Comparison of ENCODE assay signal across 1 cellular context in the genomic region with DNA sequence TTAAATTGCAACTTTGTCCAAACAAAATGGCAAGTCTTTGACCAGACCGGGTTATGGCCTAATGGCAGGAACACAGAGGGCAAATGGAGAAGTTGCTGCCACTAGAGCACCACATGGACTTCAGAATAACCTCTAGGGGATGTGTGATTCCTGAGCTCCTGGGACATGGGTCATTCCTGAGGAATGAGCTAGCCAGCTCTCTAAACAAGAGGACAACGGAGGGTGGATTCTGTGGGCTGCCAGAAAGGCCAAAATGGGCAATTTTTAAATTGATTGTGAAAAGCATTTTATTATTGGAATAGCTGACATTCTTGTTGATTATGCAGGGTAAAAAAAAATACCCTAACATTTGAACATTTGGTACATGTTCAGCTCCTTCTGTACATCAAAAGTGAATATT.
TF ChIP-seq lines count a peak whose summit lies in the region.

No MANE protein-coding gene starts in this region.

TF ChIP-seq in HepG2, 621 proteins besides CTCF, POLR2A, EP300 and RAD21 (continued from another document and continues in another):
- TF ChIP-seq LCORL (IDR thresholded peaks at IDR 0.05) (no peak), LCORL (CRISPR knock-in tag; IDR thresholded peaks at IDR 0.05) (no peak), PHF8 (CRISPR knock-in tag; IDR thresholded peaks at IDR 0.05) (no peak), ARID4A (CRISPR knock-in tag; IDR thresholded peaks at IDR 0.05; ENCODE audit: borderline replicate concordance) (no peak; the same call in 1 of the 2 replicates), HMGA1 (CRISPR knock-in tag; conservative IDR thresholded peaks at IDR 0.05) (no peak), HOXA7 (CRISPR knock-in tag; IDR thresholded peaks at IDR 0.05) (no peak), ZNF530 (CRISPR knock-in tag; IDR thresholded peaks at IDR 0.05; ENCODE audit: low read depth) (no peak), IKZF1 (IDR thresholded peaks at IDR 0.05) (no peak), NR2F6 (IDR thresholded peaks at IDR 0.05) (no peak), NR2F6 (CRISPR knock-in tag; IDR thresholded peaks at IDR 0.05) (peak; percentile 51; the same call in 1 of the 2 replicates), ZFX (CRISPR knock-in tag; IDR thresholded peaks at IDR 0.05; ENCODE audit: low read depth) (peak; percentile 28; the same call in 1 of the 2 replicates), STAG1 (CRISPR knock-in tag; IDR thresholded peaks at IDR 0.05) (peak; percentile 44), NFE2L2 (IDR thresholded peaks at IDR 0.05; ENCODE audit: low read length) (no peak), KMT2B (CRISPR knock-in tag; IDR thresholded peaks at IDR 0.05) (no peak), CHD4 (IDR thresholded peaks at IDR 0.05; ENCODE audit: borderline replicate concordance, low read length) (no peak), NFKB2 (CRISPR knock-in tag; IDR thresholded peaks at IDR 0.05; ENCODE audit: borderline replicate concordance) (no peak), U2AF2 (IDR thresholded peaks at IDR 0.05; ENCODE audit: low read depth, low read length) (no peak), ZNF7 (CRISPR knock-in tag; IDR thresholded peaks at IDR 0.05) (no peak), MXD3 (CRISPR knock-in tag; IDR thresholded peaks at IDR 0.05) (no peak), PHF21A (CRISPR knock-in tag; IDR thresholded peaks at IDR 0.05) (peak; percentile 27; the same call in 1 of the 2 replicates), ZNF788 (CRISPR knock-in tag; IDR thresholded peaks at IDR 0.05; ENCODE audit: borderline replicate concordance) (no peak), MXI1 (IDR thresholded peaks at IDR 0.05; ENCODE audit: borderline replicate concordance, low read depth, low read length) (no peak), PHF20 (CRISPR knock-in tag; IDR thresholded peaks at IDR 0.05) (no peak), SMARCE1 (IDR thresholded peaks at IDR 0.05; ENCODE audit: borderline replicate concordance) (no peak), SETDB1 (CRISPR knock-in tag; IDR thresholded peaks at IDR 0.05; ENCODE audit: borderline replicate concordance) (no peak), ZNF652 (CRISPR knock-in tag; IDR thresholded peaks at IDR 0.05; ENCODE audit: borderline replicate concordance, low read depth) (no peak), RFX3 (CRISPR knock-in tag; IDR thresholded peaks at IDR 0.05) (no peak), ZNF879 (CRISPR knock-in tag; IDR thresholded peaks at IDR 0.05) (no peak), BORCS8-MEF2B (CRISPR knock-in tag; IDR thresholded peaks at IDR 0.05) (no peak), HES4 (CRISPR knock-in tag; IDR thresholded peaks at IDR 0.05; ENCODE audit: borderline replicate concordance) (no peak), ZNF558 (CRISPR knock-in tag; IDR thresholded peaks at IDR 0.05; ENCODE audit: borderline replicate concordance) (no peak), ZNF790 (CRISPR knock-in tag; IDR thresholded peaks at IDR 0.05; ENCODE audit: borderline replicate concordance) (no peak), HMG20A (CRISPR knock-in tag; IDR thresholded peaks at IDR 0.05; ENCODE audit: borderline replicate concordance) (peak; percentile 45; the same call in 1 of the 2 replicates), CENPT (CRISPR knock-in tag; IDR thresholded peaks at IDR 0.05; ENCODE audit: low read depth) (no peak), RCOR2 (CRISPR knock-in tag; IDR thresholded peaks at IDR 0.05) (peak; percentile 64), ZNF124 (CRISPR knock-in tag; IDR thresholded peaks at IDR 0.05) (no peak), ATRX (CRISPR knock-in tag; IDR thresholded peaks at IDR 0.05; ENCODE audit: borderline replicate concordance) (no peak), ELF3 (CRISPR knock-in tag; IDR thresholded peaks at IDR 0.05) (peak; percentile 24; the same call in 1 of the 2 replicates), RFX5 (IDR thresholded peaks at IDR 0.05; ENCODE audit: low read depth, low read length) (no peak), ZBTB7B (CRISPR knock-in tag; IDR thresholded peaks at IDR 0.05) (no peak), SCMH1 (CRISPR knock-in tag; IDR thresholded peaks at IDR 0.05; ENCODE audit: borderline replicate concordance) (no peak), HNF4G (IDR thresholded peaks at IDR 0.05; ENCODE audit: borderline replicate concordance, low read depth, low read length) (peak; percentile 28; the same call in 1 of the 2 replicates), HNF4G (CRISPR knock-in tag; IDR thresholded peaks at IDR 0.05; ENCODE audit: borderline replicate concordance, low read depth) (no peak), TAF1 (CRISPR knock-in tag; IDR thresholded peaks at IDR 0.05) (no peak), ZNF614 (CRISPR knock-in tag; IDR thresholded peaks at IDR 0.05; ENCODE audit: borderline replicate concordance) (no peak), ZC3H13 (CRISPR knock-in tag; IDR thresholded peaks at IDR 0.05) (no peak), TOE1 (CRISPR knock-in tag; IDR thresholded peaks at IDR 0.05) (no peak), SMYD3 (CRISPR knock-in tag; IDR thresholded peaks at IDR 0.05) (no peak), NFIC (IDR thresholded peaks at IDR 0.05; ENCODE audit: low read length) (no peak), HDAC6 (IDR thresholded peaks at IDR 0.05; ENCODE audit: low read depth, low read length) (no peak), HOXA9 (CRISPR knock-in tag; IDR thresholded peaks at IDR 0.05; ENCODE audit: borderline replicate concordance) (no peak), REXO4 (CRISPR knock-in tag; IDR thresholded peaks at IDR 0.05; ENCODE audit: borderline replicate concordance) (no peak), ATF2 (CRISPR knock-in tag; IDR thresholded peaks at IDR 0.05) (peak; percentile 24; the same call in 1 of the 2 replicates), TEAD3 (CRISPR knock-in tag; optimal IDR thresholded peaks at IDR 0.05; ENCODE audit: borderline replicate concordance) (peak; percentile 86), ZBTB42 (CRISPR knock-in tag; IDR thresholded peaks at IDR 0.05) (no peak)
- TF ChIP-seq, protein P1, sequence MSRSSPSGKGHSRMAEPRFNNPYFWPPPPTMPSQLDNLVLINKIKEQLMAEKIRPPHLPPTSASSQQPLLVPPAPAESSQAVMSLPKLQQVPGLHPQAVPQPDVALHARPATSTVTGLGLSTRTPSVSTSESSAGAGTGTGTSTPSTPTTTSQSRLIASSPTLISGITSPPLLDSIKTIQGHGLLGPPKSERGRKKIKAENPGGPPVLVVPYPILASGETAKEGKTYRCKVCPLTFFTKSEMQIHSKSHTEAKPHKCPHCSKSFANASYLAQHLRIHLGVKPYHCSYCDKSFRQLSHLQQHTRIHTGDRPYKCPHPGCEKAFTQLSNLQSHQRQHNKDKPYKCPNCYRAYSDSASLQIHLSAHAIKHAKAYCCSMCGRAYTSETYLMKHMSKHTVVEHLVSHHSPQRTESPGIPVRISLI (CRISPR knock-in tag; IDR thresholded peaks at IDR 0.05; ENCODE audit: borderline replicate concordance) = no peak
- TF ChIP-seq, protein P2, sequence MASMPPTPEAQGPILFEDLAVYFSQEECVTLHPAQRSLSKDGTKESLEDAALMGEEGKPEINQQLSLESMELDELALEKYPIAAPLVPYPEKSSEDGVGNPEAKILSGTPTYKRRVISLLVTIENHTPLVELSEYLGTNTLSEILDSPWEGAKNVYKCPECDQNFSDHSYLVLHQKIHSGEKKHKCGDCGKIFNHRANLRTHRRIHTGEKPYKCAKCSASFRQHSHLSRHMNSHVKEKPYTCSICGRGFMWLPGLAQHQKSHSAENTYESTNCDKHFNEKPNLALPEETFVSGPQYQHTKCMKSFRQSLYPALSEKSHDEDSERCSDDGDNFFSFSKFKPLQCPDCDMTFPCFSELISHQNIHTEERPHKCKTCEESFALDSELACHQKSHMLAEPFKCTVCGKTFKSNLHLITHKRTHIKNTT (CRISPR knock-in tag; IDR thresholded peaks at IDR 0.05) = no peak
- TF ChIP-seq, protein P3, sequence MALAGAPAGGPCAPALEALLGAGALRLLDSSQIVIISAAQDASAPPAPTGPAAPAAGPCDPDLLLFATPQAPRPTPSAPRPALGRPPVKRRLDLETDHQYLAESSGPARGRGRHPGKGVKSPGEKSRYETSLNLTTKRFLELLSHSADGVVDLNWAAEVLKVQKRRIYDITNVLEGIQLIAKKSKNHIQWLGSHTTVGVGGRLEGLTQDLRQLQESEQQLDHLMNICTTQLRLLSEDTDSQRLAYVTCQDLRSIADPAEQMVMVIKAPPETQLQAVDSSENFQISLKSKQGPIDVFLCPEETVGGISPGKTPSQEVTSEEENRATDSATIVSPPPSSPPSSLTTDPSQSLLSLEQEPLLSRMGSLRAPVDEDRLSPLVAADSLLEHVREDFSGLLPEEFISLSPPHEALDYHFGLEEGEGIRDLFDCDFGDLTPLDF (CRISPR knock-in tag; IDR thresholded peaks at IDR 0.05) = no peak
- TF ChIP-seq, protein P4, sequence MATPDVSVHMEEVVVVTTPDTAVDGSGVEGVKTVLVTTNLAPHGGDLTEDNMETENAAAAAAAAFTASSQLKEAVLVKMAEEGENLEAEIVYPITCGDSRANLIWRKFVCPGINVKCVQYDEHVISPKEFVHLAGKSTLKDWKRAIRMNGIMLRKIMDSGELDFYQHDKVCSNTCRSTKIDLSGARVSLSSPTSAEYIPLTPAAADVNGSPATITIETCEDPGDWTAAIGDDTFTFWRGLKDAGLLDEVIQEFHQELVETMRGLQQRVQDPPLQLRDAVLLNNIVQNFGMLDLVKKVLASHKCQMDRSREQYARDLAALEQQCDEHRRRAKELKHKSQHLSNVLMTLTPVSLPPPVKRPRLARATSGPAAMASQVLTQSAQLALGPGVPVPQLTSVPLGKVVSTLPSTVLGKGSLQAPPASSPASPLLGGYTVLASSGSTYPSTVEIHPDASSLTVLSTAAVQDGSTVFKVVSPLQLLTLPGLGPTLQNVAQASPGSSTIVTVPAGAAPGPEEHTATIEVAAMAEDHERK (CRISPR knock-in tag; IDR thresholded peaks at IDR 0.05; ENCODE audit: low read depth) = no peak
- TF ChIP-seq, protein P5, sequence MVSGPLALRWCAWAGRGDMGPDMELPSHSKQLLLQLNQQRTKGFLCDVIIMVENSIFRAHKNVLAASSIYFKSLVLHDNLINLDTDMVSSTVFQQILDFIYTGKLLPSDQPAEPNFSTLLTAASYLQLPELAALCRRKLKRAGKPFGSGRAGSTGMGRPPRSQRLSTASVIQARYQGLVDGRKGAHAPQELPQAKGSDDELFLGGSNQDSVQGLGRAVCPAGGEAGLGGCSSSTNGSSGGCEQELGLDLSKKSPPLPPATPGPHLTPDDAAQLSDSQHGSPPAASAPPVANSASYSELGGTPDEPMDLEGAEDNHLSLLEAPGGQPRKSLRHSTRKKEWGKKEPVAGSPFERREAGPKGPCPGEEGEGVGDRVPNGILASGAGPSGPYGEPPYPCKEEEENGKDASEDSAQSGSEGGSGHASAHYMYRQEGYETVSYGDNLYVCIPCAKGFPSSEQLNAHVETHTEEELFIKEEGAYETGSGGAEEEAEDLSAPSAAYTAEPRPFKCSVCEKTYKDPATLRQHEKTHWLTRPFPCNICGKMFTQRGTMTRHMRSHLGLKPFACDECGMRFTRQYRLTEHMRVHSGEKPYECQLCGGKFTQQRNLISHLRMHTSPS (CRISPR knock-in tag; IDR thresholded peaks at IDR 0.05; ENCODE audit: low read depth) = no peak
- TF ChIP-seq, protein P6, sequence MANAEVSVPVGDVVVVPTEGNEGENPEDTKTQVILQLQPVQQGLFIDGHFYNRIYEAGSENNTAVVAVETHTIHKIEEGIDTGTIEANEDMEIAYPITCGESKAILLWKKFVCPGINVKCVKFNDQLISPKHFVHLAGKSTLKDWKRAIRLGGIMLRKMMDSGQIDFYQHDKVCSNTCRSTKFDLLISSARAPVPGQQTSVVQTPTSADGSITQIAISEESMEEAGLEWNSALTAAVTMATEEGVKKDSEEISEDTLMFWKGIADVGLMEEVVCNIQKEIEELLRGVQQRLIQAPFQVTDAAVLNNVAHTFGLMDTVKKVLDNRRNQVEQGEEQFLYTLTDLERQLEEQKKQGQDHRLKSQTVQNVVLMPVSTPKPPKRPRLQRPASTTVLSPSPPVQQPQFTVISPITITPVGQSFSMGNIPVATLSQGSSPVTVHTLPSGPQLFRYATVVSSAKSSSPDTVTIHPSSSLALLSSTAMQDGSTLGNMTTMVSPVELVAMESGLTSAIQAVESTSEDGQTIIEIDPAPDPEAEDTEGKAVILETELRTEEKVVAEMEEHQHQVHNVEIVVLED (CRISPR knock-in tag; IDR thresholded peaks at IDR 0.05; ENCODE audit: borderline replicate concordance) = no peak
